13 cellular contexts compared by ENCODE assay signal in the genomic region with DNA sequence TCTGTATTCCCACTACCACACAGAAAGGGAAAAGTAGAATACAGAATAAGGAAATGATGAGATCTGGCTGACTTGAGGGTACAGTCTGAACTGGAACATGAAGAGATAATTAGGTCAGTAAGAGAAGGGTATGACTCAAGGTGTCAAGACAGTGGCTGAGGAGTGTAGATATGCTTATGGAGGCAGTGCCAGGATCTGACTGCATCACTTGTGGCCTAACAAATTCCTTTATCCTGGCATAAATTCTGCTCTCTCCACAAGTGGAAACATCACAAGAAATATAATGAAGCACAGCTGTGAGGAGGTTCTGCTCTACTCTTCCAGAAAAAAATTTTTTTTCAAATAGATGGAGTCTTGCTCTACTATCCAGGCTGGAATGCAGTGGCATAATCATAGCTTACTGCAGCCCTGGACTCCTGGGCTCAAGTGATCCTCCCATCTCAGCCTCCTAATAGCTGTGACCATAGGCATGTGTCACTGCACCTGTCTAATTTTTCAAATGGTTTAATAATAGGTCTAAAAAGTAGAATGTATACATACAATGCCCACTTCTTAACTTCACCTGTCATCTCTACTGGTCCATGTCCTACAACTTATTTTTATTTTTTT.
DNase-seq lines count a peak whose midpoint lies in the region; ATAC-seq and TF ChIP-seq lines count a peak whose summit lies in the region.
"Had no signal": no experiment of that assay in that cellular context is flagged by ENCODE, and none has a peak within 500 bp of the region (broad histone marks: within the 10 kb centered on the region; RNA-seq: fewer than 3 reads in every experiment).

No MANE protein-coding gene starts in this region.

- TF ChIP-seq CTCF in esophagus muscularis mucosa (IDR thresholded peaks at IDR 0.05), result no peak

- CTCF ChIA-PET in activated CD4-positive, alpha-beta T cell treated with anti-CD3 and anti-CD28 coated beads for 36 hours (lab: Charles Lee), result no interaction called here

- H3K9me3 Mint-ChIP-seq in activated CD4-positive, alpha-beta T cell treated with anti-CD3 and anti-CD28 coated beads for 36 hours (ENCODE audit: low read depth), result no peaks in the 10 kb centered on the region

- H3K4me1 ChIP-seq in esophagus muscularis mucosa, result peaks cover 0 to 7% (median 3%) of the 10 kb centered on the region in 4 donors

- no peak for TF ChIP-seq EP300 in esophagus muscularis mucosa (IDR thresholded peaks at IDR 0.05)

- no peaks in the 10 kb centered on the region for H3K27me3 ChIP-seq in esophagus muscularis mucosa

- intact Hi-C loops in activated CD4-positive, alpha-beta T cell treated with anti-CD3 and anti-CD28 coated beads for 36 hours (cut with DNase I, micrococcal nuclease), result no loop called here
- intact Hi-C loops in esophagus muscularis mucosa (cut with DNase I) (no loop called here), sciatic nerve (cut with DNase I) (no loop called here)

- H3K4me3 Mint-ChIP-seq in activated CD4-positive, alpha-beta T cell treated with anti-CD3 and anti-CD28 coated beads for 36 hours, result no peak overlapping the region

- H3K9me3 ChIP-seq in esophagus muscularis mucosa, result no peaks in the 10 kb centered on the region

- peaks cover 0 to 72% (median 48%) of the 10 kb centered on the region in 4 donors for H3K36me3 ChIP-seq in esophagus muscularis mucosa

- peak overlapping the region; percentile 4 to 69 (median 44) for H3K27ac ChIP-seq in esophagus muscularis mucosa (replicated peaks in 1 of 4)

- no peaks in the 10 kb centered on the region for H3K4me1 Mint-ChIP-seq in activated CD4-positive, alpha-beta T cell treated with anti-CD3 and anti-CD28 coated beads for 36 hours

- ATAC-seq in activated CD4-positive, alpha-beta T cell treated with anti-CD3 and anti-CD28 coated beads for 36 hours, result peak; percentile 47
- peak; percentile 42 for ATAC-seq in sciatic nerve
- no peak for ATAC-seq in GM18868 (IDR thresholded peaks at IDR 0.05; ENCODE audit: unreplicated experiment)

- TF ChIP-seq POLR2A in esophagus muscularis mucosa (IDR thresholded peaks at IDR 0.05; ENCODE audit: low read depth), result no peak

- H3K4me3 ChIP-seq in esophagus muscularis mucosa, result no peak overlapping the region

- H3K27me3 Mint-ChIP-seq in activated CD4-positive, alpha-beta T cell treated with anti-CD3 and anti-CD28 coated beads for 36 hours, result no peaks in the 10 kb centered on the region

- no peak overlapping the region for H3K27ac Mint-ChIP-seq in activated CD4-positive, alpha-beta T cell treated with anti-CD3 and anti-CD28 coated beads for 36 hours

- POLR2A ChIA-PET in activated CD4-positive, alpha-beta T cell treated with anti-CD3 and anti-CD28 coated beads for 36 hours (lab: Charles Lee), result no interaction called here

- no peak for DNase-seq in activated CD4-positive, alpha-beta T cell treated with anti-CD3 and anti-CD28 coated beads for 36 hours
- DNase-seq in activated CD4-positive, alpha-beta T cell treated with anti-CD3 and anti-CD28 coated beads, Interleukin-2, amount 50 U/mL, for 1 hour, result no peak
- peak; percentile 13 for DNase-seq in OCI-M1 (lab: John Stamatoyannopoulos, UW)
- DNase-seq in esophagus muscularis mucosa (ENCODE audit: extremely low spot score), result no peak
- no peak for DNase-seq in sciatic nerve (ENCODE audit: low spot score)
- no peak for DNase-seq in NCI-H82 (lab: John Stamatoyannopoulos, UW)
- DNase-seq in COLO829 (ENCODE audit: low spot score), result no peak
- DNase-seq: 8988T, left cardiac atrium, NCI-H748 treated with DMSO at 0.1 percent for 48 hours, Right ventricle myocardium superior, small intestine had no signal

- peaks cover 32% of the 10 kb centered on the region for H3K36me3 Mint-ChIP-seq in activated CD4-positive, alpha-beta T cell treated with anti-CD3 and anti-CD28 coated beads for 36 hours (ENCODE audit: low read depth)
